2 cellular contexts compared by ENCODE assay signal in the genomic region with DNA sequence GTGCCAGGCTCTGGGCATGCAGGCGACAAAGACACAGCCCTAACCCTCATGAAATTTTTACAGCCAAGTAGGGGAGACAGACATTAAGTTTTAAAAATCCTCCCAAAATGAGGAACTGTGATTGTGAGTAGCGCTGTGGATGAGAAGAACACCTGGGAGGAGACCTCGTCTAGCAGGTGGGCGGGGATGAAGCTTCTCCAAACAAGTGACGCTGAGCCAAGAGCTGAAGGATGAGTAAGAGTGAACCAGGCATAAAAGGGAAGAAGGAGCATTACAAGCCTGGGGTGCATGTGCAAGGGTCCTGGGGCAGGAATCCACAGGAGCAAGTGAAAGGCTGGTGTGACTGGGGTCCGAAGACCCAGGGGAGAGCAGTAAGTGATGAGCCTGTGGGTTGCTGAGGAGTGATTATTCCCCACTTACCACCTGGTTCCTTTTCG.
TF ChIP-seq lines count a peak whose summit lies in the region.

No MANE protein-coding gene starts in this region.

TF ChIP-seq in GM23338, 12 proteins besides CTCF, POLR2A, EP300 and RAD21 (continued from another document):
- TF ChIP-seq POLR2AphosphoS5 (IDR thresholded peaks at IDR 0.05; ENCODE audit: low read depth), result no peak
- TF ChIP-seq, protein P1, sequence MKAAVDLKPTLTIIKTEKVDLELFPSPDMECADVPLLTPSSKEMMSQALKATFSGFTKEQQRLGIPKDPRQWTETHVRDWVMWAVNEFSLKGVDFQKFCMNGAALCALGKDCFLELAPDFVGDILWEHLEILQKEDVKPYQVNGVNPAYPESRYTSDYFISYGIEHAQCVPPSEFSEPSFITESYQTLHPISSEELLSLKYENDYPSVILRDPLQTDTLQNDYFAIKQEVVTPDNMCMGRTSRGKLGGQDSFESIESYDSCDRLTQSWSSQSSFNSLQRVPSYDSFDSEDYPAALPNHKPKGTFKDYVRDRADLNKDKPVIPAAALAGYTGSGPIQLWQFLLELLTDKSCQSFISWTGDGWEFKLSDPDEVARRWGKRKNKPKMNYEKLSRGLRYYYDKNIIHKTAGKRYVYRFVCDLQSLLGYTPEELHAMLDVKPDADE (IDR thresholded peaks at IDR 0.05), result no peak
- no peak for TF ChIP-seq ZNF331 (CRISPR knock-in tag; IDR thresholded peaks at IDR 0.05; ENCODE audit: low read depth)
- TF ChIP-seq STAT1 (IDR thresholded peaks at IDR 0.05; ENCODE audit: unreplicated experiment), result no peak
- TF ChIP-seq, protein P2, sequence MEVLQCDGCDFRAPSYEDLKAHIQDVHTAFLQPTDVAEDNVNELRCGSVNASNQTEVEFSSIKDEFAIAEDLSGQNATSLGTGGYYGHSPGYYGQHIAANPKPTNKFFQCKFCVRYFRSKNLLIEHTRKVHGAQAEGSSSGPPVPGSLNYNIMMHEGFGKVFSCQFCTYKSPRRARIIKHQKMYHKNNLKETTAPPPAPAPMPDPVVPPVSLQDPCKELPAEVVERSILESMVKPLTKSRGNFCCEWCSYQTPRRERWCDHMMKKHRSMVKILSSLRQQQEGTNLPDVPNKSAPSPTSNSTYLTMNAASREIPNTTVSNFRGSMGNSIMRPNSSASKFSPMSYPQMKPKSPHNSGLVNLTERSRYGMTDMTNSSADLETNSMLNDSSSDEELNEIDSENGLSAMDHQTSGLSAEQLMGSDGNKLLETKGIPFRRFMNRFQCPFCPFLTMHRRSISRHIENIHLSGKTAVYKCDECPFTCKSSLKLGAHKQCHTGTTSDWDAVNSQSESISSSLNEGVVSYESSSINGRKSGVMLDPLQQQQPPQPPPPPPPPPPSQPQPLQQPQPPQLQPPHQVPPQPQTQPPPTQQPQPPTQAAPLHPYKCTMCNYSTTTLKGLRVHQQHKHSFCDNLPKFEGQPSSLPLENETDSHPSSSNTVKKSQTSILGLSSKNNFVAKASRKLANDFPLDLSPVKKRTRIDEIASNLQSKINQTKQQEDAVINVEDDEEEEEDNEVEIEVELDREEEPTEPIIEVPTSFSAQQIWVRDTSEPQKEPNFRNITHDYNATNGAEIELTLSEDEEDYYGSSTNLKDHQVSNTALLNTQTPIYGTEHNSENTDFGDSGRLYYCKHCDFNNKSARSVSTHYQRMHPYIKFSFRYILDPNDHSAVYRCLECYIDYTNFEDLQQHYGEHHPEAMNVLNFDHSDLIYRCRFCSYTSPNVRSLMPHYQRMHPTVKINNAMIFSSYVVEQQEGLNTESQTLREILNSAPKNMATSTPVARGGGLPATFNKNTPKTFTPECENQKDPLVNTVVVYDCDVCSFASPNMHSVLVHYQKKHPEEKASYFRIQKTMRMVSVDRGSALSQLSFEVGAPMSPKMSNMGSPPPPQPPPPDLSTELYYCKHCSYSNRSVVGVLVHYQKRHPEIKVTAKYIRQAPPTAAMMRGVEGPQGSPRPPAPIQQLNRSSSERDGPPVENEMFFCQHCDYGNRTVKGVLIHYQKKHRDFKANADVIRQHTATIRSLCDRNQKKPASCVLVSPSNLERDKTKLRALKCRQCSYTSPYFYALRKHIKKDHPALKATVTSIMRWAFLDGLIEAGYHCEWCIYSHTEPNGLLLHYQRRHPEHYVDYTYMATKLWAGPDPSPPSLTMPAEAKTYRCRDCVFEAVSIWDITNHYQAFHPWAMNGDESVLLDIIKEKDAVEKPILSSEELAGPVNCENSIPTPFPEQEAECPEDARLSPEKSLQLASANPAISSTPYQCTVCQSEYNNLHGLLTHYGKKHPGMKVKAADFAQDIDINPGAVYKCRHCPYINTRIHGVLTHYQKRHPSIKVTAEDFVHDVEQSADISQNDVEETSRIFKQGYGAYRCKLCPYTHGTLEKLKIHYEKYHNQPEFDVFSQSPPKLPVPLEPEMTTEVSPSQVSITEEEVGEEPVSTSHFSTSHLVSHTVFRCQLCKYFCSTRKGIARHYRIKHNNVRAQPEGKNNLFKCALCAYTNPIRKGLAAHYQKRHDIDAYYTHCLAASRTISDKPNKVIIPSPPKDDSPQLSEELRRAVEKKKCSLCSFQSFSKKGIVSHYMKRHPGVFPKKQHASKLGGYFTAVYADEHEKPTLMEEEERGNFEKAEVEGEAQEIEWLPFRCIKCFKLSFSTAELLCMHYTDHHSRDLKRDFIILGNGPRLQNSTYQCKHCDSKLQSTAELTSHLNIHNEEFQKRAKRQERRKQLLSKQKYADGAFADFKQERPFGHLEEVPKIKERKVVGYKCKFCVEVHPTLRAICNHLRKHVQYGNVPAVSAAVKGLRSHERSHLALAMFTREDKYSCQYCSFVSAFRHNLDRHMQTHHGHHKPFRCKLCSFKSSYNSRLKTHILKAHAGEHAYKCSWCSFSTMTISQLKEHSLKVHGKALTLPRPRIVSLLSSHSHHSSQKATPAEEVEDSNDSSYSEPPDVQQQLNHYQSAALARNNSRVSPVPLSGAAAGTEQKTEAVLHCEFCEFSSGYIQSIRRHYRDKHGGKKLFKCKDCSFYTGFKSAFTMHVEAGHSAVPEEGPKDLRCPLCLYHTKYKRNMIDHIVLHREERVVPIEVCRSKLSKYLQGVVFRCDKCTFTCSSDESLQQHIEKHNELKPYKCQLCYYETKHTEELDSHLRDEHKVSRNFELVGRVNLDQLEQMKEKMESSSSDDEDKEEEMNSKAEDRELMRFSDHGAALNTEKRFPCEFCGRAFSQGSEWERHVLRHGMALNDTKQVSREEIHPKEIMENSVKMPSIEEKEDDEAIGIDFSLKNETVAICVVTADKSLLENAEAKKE (CRISPR knock-in tag; IDR thresholded peaks at IDR 0.05), result no peak
- no peak for TF ChIP-seq CREB1 (CRISPR knock-in tag; IDR thresholded peaks at IDR 0.05; ENCODE audit: low read depth)
- TF ChIP-seq, protein P3, sequence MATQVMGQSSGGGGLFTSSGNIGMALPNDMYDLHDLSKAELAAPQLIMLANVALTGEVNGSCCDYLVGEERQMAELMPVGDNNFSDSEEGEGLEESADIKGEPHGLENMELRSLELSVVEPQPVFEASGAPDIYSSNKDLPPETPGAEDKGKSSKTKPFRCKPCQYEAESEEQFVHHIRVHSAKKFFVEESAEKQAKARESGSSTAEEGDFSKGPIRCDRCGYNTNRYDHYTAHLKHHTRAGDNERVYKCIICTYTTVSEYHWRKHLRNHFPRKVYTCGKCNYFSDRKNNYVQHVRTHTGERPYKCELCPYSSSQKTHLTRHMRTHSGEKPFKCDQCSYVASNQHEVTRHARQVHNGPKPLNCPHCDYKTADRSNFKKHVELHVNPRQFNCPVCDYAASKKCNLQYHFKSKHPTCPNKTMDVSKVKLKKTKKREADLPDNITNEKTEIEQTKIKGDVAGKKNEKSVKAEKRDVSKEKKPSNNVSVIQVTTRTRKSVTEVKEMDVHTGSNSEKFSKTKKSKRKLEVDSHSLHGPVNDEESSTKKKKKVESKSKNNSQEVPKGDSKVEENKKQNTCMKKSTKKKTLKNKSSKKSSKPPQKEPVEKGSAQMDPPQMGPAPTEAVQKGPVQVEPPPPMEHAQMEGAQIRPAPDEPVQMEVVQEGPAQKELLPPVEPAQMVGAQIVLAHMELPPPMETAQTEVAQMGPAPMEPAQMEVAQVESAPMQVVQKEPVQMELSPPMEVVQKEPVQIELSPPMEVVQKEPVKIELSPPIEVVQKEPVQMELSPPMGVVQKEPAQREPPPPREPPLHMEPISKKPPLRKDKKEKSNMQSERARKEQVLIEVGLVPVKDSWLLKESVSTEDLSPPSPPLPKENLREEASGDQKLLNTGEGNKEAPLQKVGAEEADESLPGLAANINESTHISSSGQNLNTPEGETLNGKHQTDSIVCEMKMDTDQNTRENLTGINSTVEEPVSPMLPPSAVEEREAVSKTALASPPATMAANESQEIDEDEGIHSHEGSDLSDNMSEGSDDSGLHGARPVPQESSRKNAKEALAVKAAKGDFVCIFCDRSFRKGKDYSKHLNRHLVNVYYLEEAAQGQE (IDR thresholded peaks at IDR 0.05; ENCODE audit: unreplicated experiment), result no peak
TF ChIP-seq in GM23338: peak in this region for 0.

TF ChIP-seq in K562, 482 proteins besides CTCF, POLR2A, EP300 and RAD21 (continued from another document):
- TF ChIP-seq SPI1 (IDR thresholded peaks at IDR 0.05; ENCODE audit: borderline replicate concordance, low read depth, low read length) (0 out of 2 replicates have a peak, but pooled peaks have one; percentile 5), POLR3A (IDR thresholded peaks at IDR 0.05; ENCODE audit: borderline replicate concordance, extremely low read depth, insufficient read depth, insufficient read length) (no peak), BCOR (IDR thresholded peaks at IDR 0.05) (0 out of 2 replicates have a peak, but pooled peaks have one; percentile 16), EP400 (IDR thresholded peaks at IDR 0.05) (no peak), RBM25 (IDR thresholded peaks at IDR 0.05; ENCODE audit: low read depth, low read length, severe bottlenecking) (peak; percentile 79), ZNF124 (CRISPR knock-in tag; IDR thresholded peaks at IDR 0.05) (no peak), CBX8 (IDR thresholded peaks at IDR 0.05; ENCODE audit: borderline replicate concordance, extremely low read depth, low read depth, low read length, poor library complexity, severe bottlenecking) (no peak), ZNF316 (IDR thresholded peaks at IDR 0.05) (no peak)
- TF ChIP-seq, protein P4, sequence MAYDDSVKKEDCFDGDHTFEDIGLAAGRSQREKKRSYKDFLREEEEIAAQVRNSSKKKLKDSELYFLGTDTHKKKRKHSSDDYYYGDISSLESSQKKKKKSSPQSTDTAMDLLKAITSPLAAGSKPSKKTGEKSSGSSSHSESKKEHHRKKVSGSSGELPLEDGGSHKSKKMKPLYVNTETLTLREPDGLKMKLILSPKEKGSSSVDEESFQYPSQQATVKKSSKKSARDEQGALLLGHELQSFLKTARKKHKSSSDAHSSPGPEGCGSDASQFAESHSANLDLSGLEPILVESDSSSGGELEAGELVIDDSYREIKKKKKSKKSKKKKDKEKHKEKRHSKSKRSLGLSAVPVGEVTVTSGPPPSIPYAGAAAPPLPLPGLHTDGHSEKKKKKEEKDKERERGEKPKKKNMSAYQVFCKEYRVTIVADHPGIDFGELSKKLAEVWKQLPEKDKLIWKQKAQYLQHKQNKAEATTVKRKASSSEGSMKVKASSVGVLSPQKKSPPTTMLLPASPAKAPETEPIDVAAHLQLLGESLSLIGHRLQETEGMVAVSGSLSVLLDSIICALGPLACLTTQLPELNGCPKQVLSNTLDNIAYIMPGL (CRISPR knock-in tag; IDR thresholded peaks at IDR 0.05), result no peak
- TF ChIP-seq, protein P5, sequence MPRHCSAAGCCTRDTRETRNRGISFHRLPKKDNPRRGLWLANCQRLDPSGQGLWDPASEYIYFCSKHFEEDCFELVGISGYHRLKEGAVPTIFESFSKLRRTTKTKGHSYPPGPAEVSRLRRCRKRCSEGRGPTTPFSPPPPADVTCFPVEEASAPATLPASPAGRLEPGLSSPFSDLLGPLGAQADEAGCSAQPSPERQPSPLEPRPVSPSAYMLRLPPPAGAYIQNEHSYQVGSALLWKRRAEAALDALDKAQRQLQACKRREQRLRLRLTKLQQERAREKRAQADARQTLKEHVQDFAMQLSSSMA (CRISPR knock-in tag; IDR thresholded peaks at IDR 0.05), result no peak
- TF ChIP-seq, protein P6, sequence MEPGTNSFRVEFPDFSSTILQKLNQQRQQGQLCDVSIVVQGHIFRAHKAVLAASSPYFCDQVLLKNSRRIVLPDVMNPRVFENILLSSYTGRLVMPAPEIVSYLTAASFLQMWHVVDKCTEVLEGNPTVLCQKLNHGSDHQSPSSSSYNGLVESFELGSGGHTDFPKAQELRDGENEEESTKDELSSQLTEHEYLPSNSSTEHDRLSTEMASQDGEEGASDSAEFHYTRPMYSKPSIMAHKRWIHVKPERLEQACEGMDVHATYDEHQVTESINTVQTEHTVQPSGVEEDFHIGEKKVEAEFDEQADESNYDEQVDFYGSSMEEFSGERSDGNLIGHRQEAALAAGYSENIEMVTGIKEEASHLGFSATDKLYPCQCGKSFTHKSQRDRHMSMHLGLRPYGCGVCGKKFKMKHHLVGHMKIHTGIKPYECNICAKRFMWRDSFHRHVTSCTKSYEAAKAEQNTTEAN (CRISPR knock-in tag; IDR thresholded peaks at IDR 0.05), result no peak
